In the genomic region with DNA sequence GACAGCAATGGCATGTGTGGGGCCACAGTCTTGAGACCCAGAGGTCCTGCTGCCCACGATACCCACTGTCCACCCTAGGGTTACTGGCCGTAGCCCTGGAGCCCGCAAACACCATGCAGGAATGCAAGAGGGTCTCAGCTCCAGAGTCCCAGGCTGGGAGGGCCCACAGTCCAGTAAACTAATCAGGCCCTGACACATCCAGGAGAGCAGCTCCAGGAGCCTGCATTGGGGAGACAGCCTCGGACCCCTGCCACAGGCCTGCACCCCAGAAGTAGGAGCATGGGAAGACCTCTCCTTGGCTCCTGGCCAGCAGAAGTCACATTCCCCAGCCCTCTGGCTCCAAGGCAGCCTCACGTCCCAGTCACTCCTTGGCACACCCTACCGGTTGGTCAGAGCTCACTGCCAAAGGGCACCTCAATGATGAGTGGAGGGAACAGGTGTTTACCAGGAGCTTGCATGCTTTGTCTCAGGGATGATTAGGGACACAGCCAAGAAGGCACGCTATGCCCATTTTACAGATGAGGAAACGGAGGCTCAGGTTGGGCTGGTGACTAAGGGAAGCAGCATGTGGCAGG, we compare ENCODE assay signal across 11 cellular contexts. TPM values are rescaled to one million over a fixed set of nuclear protein-coding genes. Genes with fewer than 3 reads are reported as not detected.
DNase-seq lines count a peak whose midpoint lies in the region; ATAC-seq, FAIRE-seq and TF ChIP-seq lines count a peak whose summit lies in the region.
"Not testable (repeated sequence)": the region's sequence is repeated elsewhere in the genome, so short reads cannot be mapped to it uniquely, and the experiment has no call there.
"Had no signal": no experiment of that assay in that cellular context is flagged by ENCODE, and none has a peak within 500 bp of the region (broad histone marks: within the 10 kb centered on the region; RNA-seq: fewer than 3 reads in every experiment).

No MANE protein-coding gene starts in this region.

- not testable (repeated sequence) for H3K9me3 ChIP-seq in MG63; adrenal gland (replicated peaks in 1 of 3); breast epithelium; colonic mucosa; HepG2 (ENCODE audit: low read length); vagina

- not testable (repeated sequence) for H3K4me1 ChIP-seq in adrenal gland (replicated peaks in 1 of 2); breast epithelium; colonic mucosa; HepG2 (ENCODE audit: insufficient read depth, low read length); vagina

- not testable (repeated sequence) for TF ChIP-seq POLR2A in adrenal gland (IDR thresholded peaks at IDR 0.05); breast epithelium (IDR thresholded peaks at IDR 0.05); HepG2 (IDR thresholded peaks at IDR 0.05; ENCODE audit: insufficient read depth in 1 of 2, low read depth in 2 of 2, low read length in 2 of 2); vagina (IDR thresholded peaks at IDR 0.05)

- H3K9ac ChIP-seq in colonic mucosa (ENCODE audit: low read depth in 2 of 2, low read length in 2 of 2); HepG2 (ENCODE audit: insufficient read depth, low read depth, low read length): not testable (repeated sequence)

- not testable (repeated sequence) for TF ChIP-seq EP300 in HepG2 (IDR thresholded peaks at IDR 0.05; ENCODE audit: low read depth in 2 of 2, low read length in 2 of 2); HepG2 (CRISPR knock-in tag; IDR thresholded peaks at IDR 0.05; ENCODE audit: borderline replicate concordance)

- in situ Hi-C loops in HepG2 (cut with HindIII; ENCODE audit: extremely low pct_ligation_motif_present, low pct_unique_long_range_greater_than_20kb), result not testable (repeated sequence)

- not testable (repeated sequence) for TF ChIP-seq RAD21 in HepG2 (CRISPR knock-in tag; IDR thresholded peaks at IDR 0.05)

- not testable (repeated sequence) for H3K4me2 ChIP-seq in HepG2 (ENCODE audit: low read depth, low read length)

- WGBS in adrenal gland, 4 donors, result 57 to 75% (median 70%) methylated on average over 1 to 5 of the region's 8 CpGs; no CpG with 5 or more reads in 1 of the 4 donors
- no CpG with 5 or more reads among the region's 8 CpGs for WGBS in HepG2 (ENCODE audit: low lambda C conversion rate)

- POLR2A ChIA-PET in HepG2 (lab: Yijun Ruan, JAX), result not testable (repeated sequence)

- intact Hi-C loops in adrenal gland (cut with DNase I); breast epithelium (cut with DNase I; ENCODE audit: low total_unique reads); colonic mucosa (cut with DNase I); HepG2 (cut with micrococcal nuclease; ENCODE audit: unreplicated experiment); vagina (cut with DNase I): not testable (repeated sequence)

- ATAC-seq in HepG2, result not testable (repeated sequence)

- CTCF ChIA-PET in HepG2 (lab: Yijun Ruan, JAX; ENCODE audit: low intra/inter-chr PET ratio, low total read pairs), result not testable (repeated sequence)

- not testable (repeated sequence) for H3K36me3 ChIP-seq in H7 (replicated peaks; ENCODE audit: control insufficient read depth, insufficient read depth, low read length); MG63; adrenal gland (replicated peaks in 1 of 2); breast epithelium; colonic mucosa; HepG2 (replicated peaks in 1 of 2; ENCODE audit: control insufficient read depth in 1 of 2, insufficient read depth in 2 of 2, low read length in 2 of 2); vagina

- BruUV-seq in HepG2 (replicated peaks; lab: Mats Ljungman, UMichigan), result not testable (repeated sequence)

- H2AFZ ChIP-seq in HepG2 (ENCODE audit: low read length), result not testable (repeated sequence)

- FAIRE-seq in HepG2 (lab: Jason Lieb, UNC), result not testable (repeated sequence)

- H3K4me3 ChIP-seq in H7 (ENCODE audit: insufficient read depth, low read depth, low read length); MG63; adrenal gland; breast epithelium; colonic mucosa; HepG2 (replicated peaks in 1 of 3; ENCODE audit: insufficient read depth in 1 of 3, low read depth in 2 of 3, low read length in 3 of 3); vagina: not testable (repeated sequence)

- H3K27me3 ChIP-seq in H7 (ENCODE audit: control insufficient read depth, insufficient read depth, low read length); MG63; adrenal gland; breast epithelium; colonic mucosa; HepG2 (ENCODE audit: control insufficient read depth in 1 of 2, insufficient read depth in 2 of 2, low read length in 2 of 2); vagina: not testable (repeated sequence)

- not testable (repeated sequence) for H4K20me1 ChIP-seq in HepG2 (ENCODE audit: insufficient read depth, low read length)

- peak; percentile 2 for DNase-seq in H7
- DNase-seq in MG63, result peak; percentile 25
- peak in 5 of 7 donors; percentile 18 to 57 (median 43) for DNase-seq in adrenal gland
- DNase-seq in breast epithelium (ENCODE audit: low spot score in 2 of 2), result peak in 1 of 2 donors; percentile 45
- peak; percentile 17 for DNase-seq in colonic mucosa
- DNase-seq in HepG2 (ENCODE audit: low spot score), result not testable (repeated sequence)
- DNase-seq in vagina (ENCODE audit: extremely low spot score in 2 of 2), result peak; percentile 49 to 55

- not testable (repeated sequence) for H3K79me2 ChIP-seq in HepG2 (ENCODE audit: insufficient read depth, low read length)

- not testable (repeated sequence) for H3K27ac ChIP-seq in adrenal gland; colonic mucosa; HepG2 (ENCODE audit: extremely low read length, insufficient read depth, low read length); vagina
- peak overlapping the region; percentile 9 to 40 for H3K27ac ChIP-seq in breast epithelium

- TF ChIP-seq CTCF in adrenal gland (IDR thresholded peaks at IDR 0.05); breast epithelium (IDR thresholded peaks at IDR 0.05); colonic mucosa (IDR thresholded peaks at IDR 0.05); HepG2 (CRISPR knock-in tag; IDR thresholded peaks at IDR 0.05); vagina (IDR thresholded peaks at IDR 0.05): not testable (repeated sequence)

TF ChIP-seq in HepG2, 621 proteins besides CTCF, POLR2A, EP300 and RAD21:
- 0 out of 2 replicates have a peak, but pooled peaks have one; percentile 12 for TF ChIP-seq ZNF629 (CRISPR knock-in tag; conservative IDR thresholded peaks at IDR 0.05)
TF ChIP-seq in HepG2: peak in this region for 1; not testable (repeated sequence) for 620.

RNA-seq across cellular contexts. Expression of a gene that starts 7.8 kb away (rescaled TPM):
- total RNA-seq in H7 (2014; rRNA removed; shearing (Covaris generic)), result not detected in 2 replicates
- 2.0 TPM in 1 of 2 replicates, not detected in the other for total RNA-seq in MG63 (2014; rRNA removed; shearing (Covaris generic); ENCODE audit: low replicate concordance)
- total RNA-seq in adrenal gland (1 to 10 TPM in 1 of 8 donors, under 1 TPM in 2, not detected in 5; 0.25 to 1.2 (median 0.54) TPM), breast epithelium (10 to 100 TPM in 1 of 3 donors, 1 to 10 TPM in 1, under 1 TPM in 1; 0.48 to 55.2 (median 6.6) TPM), colonic mucosa (not detected), HepG2 (2016; rRNA removed; fragmentation: Illumina TruSeq; extraction: Trizol) (not detected in 2 replicates), vagina (179 TPM)
- polyA plus RNA-seq in adrenal gland (under 1 TPM in 2 of 3 donors, not detected in 1; 0.24 to 0.44 TPM), HepG2 (2011; rRNA removed) (not detected in 2 replicates)
- not detected in 2 replicates for total RNA-seq in HepG2 (2016; cell fraction: cytosol; rRNA removed; fragmentation: Illumina TruSeq; extraction: Trizol; ENCODE audit: low read depth)
- not detected in 2 replicates for total RNA-seq in HepG2 (2016; cell fraction: insoluble cytoplasmic fraction; rRNA removed; fragmentation: Illumina TruSeq; extraction: Trizol)
- total RNA-seq in HepG2 (2016; cell fraction: membrane; rRNA removed; fragmentation: Illumina TruSeq; extraction: Trizol), result not detected in 2 replicates
- not detected in 2 replicates for total RNA-seq in HepG2 (2016; cell fraction: nucleus; rRNA removed; fragmentation: Illumina TruSeq; extraction: Trizol)
- polyA plus RNA-seq in HepG2 (2011; cell fraction: cytosol; rRNA removed), result not detected in 2 replicates
- polyA plus RNA-seq in HepG2 (2011; cell fraction: nucleus; rRNA removed), result not detected in 2 replicates
- not detected in 2 replicates for polyA plus RNA-seq in HepG2 (2012)
- polyA plus RNA-seq in HepG2 (2016; cell fraction: cytosol; fragmentation: Illumina TruSeq; extraction: Trizol; ENCODE audit: low read depth), result not detected in 2 replicates
- polyA plus RNA-seq in HepG2 (2016; cell fraction: insoluble cytoplasmic fraction; fragmentation: Illumina TruSeq; extraction: Trizol; ENCODE audit: low read depth), result not detected in 2 replicates
- polyA plus RNA-seq in HepG2 (2016; cell fraction: membrane; fragmentation: Illumina TruSeq; extraction: Trizol; ENCODE audit: low read depth), result not detected in 2 replicates
- not detected in 2 replicates for polyA plus RNA-seq in HepG2 (2016; cell fraction: nucleus; fragmentation: Illumina TruSeq; extraction: Trizol; ENCODE audit: insufficient read depth, low read depth)
- 22.9 TPM in 1 of 2 replicates, not detected in the other for polyA minus RNA-seq in HepG2 (2011; rRNA and poly(A)+ RNA removed; ENCODE audit: low replicate concordance)
- 0.53 TPM in 1 of 2 replicates, not detected in the other for polyA minus RNA-seq in HepG2 (2011; cell fraction: cytosol; rRNA and poly(A)+ RNA removed)
- not detected in 2 replicates for polyA minus RNA-seq in HepG2 (2011; cell fraction: nucleus; rRNA and poly(A)+ RNA removed)
- total RNA-seq: A673; CD4-positive, alpha-beta memory T cell; CD4-positive, CD25-positive, alpha-beta regulatory T cell; CD8-positive, alpha-beta memory T cell had no signal
- polyA plus RNA-seq: CD4-positive, alpha-beta memory T cell; CD4-positive, CD25-positive, alpha-beta regulatory T cell; CD8-positive, alpha-beta memory T cell had no signal
